ENCODE assay signal across 1 cellular context in genomic region chr4:39574946-39575345, GRCh38.
TF ChIP-seq lines count a peak whose summit lies in the region.

No MANE protein-coding gene starts in this region.

TF ChIP-seq in GM23338, 12 proteins besides CTCF, POLR2A, EP300 and RAD21 (continued from another document):
- TF ChIP-seq ZNF462 (CRISPR knock-in tag; IDR thresholded peaks at IDR 0.05), result no peak
- TF ChIP-seq JUNB (IDR thresholded peaks at IDR 0.05; ENCODE audit: unreplicated experiment), result no peak
- no peak for TF ChIP-seq ETS1 (IDR thresholded peaks at IDR 0.05)
- no peak for TF ChIP-seq EZH2phosphoT487 (IDR thresholded peaks at IDR 0.05; ENCODE audit: unreplicated experiment)
- no peak for TF ChIP-seq STAT1 (IDR thresholded peaks at IDR 0.05; ENCODE audit: unreplicated experiment)
